In genomic region chr1:78673120-78673519, GRCh38 we compare ENCODE assay signal across 13 cellular contexts. TPM values are rescaled to one million over a fixed set of nuclear protein-coding genes. Genes with fewer than 3 reads are reported as not detected.
A peak's percentile ranks its signal among the peaks of the same experiment; 100 is the strongest.
DNase-seq lines count a peak whose midpoint lies in the region; ATAC-seq and TF ChIP-seq lines count a peak whose summit lies in the region.
"Had no signal": no experiment of that assay in that cellular context is flagged by ENCODE, and none has a peak within 500 bp of the region (broad histone marks: within the 10 kb centered on the region; RNA-seq: fewer than 3 reads in every experiment).

No MANE protein-coding gene starts in this region.

- TF ChIP-seq EP300 in transverse colon (IDR thresholded peaks at IDR 0.05; ENCODE audit: low read depth), result no peak

- CTCF ChIA-PET in activated naive CD4-positive, alpha-beta T cell treated with anti-CD3 and anti-CD28 coated beads for 36 hours (lab: Charles Lee), result interaction anchor here (1.1 to 7.8 kb wide), 6 partner anchors 23 to 527 kb away, joined by 3 to 88 read pairs (median 6); partner anchors contain the start of genes IFI44 and IFI44L

- intact Hi-C loops in activated naive CD4-positive, alpha-beta T cell treated with anti-CD3 and anti-CD28 coated beads for 36 hours (cut with micrococcal nuclease), result no loop called here
- intact Hi-C loops in transverse colon (cut with DNase I; ENCODE audit: low total_unique reads), result loop anchor here (5.0 kb wide), 1 partner anchor 56 kb away; no protein-coding TSS in a partner anchor

- H3K4me1 Mint-ChIP-seq in activated naive CD4-positive, alpha-beta T cell treated with anti-CD3 and anti-CD28 coated beads for 36 hours (ENCODE audit: low read depth), result peaks cover 11% of the 10 kb centered on the region
- H3K4me1 Mint-ChIP-seq in stimulated activated memory B cell treated with anti-CD40 and anti-IgM and Interleukin-4, amounts not matched to agents 10 μg/mL and 1 μg/mL and 100 μg/mL, for 72 hours, result no peaks in the 10 kb centered on the region
- H3K4me1 Mint-ChIP-seq: activated T-helper 17 cell treated with anti-CD3 and anti-CD28 coated beads, Interleukin-2, amount 50 U/mL, for 72 hours; B cell had no signal

- H3K9me3 Mint-ChIP-seq in activated naive CD4-positive, alpha-beta T cell treated with anti-CD3 and anti-CD28 coated beads for 36 hours, result no peaks in the 10 kb centered on the region
- H3K9me3 Mint-ChIP-seq in stimulated activated memory B cell treated with anti-CD40 and anti-IgM and Interleukin-4, amounts not matched to agents 10 μg/mL and 1 μg/mL and 100 μg/mL, for 72 hours, result no peaks in the 10 kb centered on the region
- H3K9me3 Mint-ChIP-seq: activated T-helper 17 cell treated with anti-CD3 and anti-CD28 coated beads, Interleukin-2, amount 50 U/mL, for 72 hours; IgD-negative memory B cell had no signal

- no peaks in the 10 kb centered on the region for H3K4me1 ChIP-seq in transverse colon

- TF ChIP-seq POLR2A in transverse colon (IDR thresholded peaks at IDR 0.05), result no peak

- in situ Hi-C loops in transverse colon (cut with MboI; ENCODE audit: low pct_ligation_motif_present in 1 of 4, low pct_unique_long_range_greater_than_20kb in 1 of 4, low sequenced_read_pairs in 3 of 4), result loop anchor here in 2 of 4 donors (10.0 kb wide), 3 partner anchors 48 to 538 kb away; partner anchors contain the start of gene IFI44L (in 1 of the 2)

- H3K4me3 ChIP-seq in transverse colon, result no peak overlapping the region

- no peaks in the 10 kb centered on the region for H3K27me3 Mint-ChIP-seq in activated naive CD4-positive, alpha-beta T cell treated with anti-CD3 and anti-CD28 coated beads for 36 hours (ENCODE audit: low read depth)
- no peaks in the 10 kb centered on the region for H3K27me3 Mint-ChIP-seq in stimulated activated memory B cell treated with anti-CD40 and anti-IgM and Interleukin-4, amounts not matched to agents 10 μg/mL and 1 μg/mL and 100 μg/mL, for 72 hours
- H3K27me3 Mint-ChIP-seq: activated T-helper 17 cell treated with anti-CD3 and anti-CD28 coated beads, Interleukin-2, amount 50 U/mL, for 72 hours; B cell; IgD-negative memory B cell had no signal

- no peak overlapping the region for H3K4me3 Mint-ChIP-seq in activated naive CD4-positive, alpha-beta T cell treated with anti-CD3 and anti-CD28 coated beads for 36 hours
- no peak overlapping the region for H3K4me3 Mint-ChIP-seq in stimulated activated memory B cell treated with anti-CD40 and anti-IgM and Interleukin-4, amounts not matched to agents 10 μg/mL and 1 μg/mL and 100 μg/mL, for 72 hours
- H3K4me3 Mint-ChIP-seq: activated T-helper 17 cell treated with anti-CD3 and anti-CD28 coated beads, Interleukin-2, amount 50 U/mL, for 72 hours; B cell; IgD-negative memory B cell had no signal

- no peaks in the 10 kb centered on the region for H3K27me3 ChIP-seq in transverse colon
- H3K27me3 ChIP-seq: brain microvascular endothelial cell had no signal

- 90% methylated on average over 5 of the region's 5 CpGs; no CpG with 5 or more reads in 1 of the 2 donors for WGBS in transverse colon (ENCODE audit: low coverage in 1 of 2), 2 donors

- no peak overlapping the region for H3K27ac ChIP-seq in transverse colon
- H3K27ac ChIP-seq: brain microvascular endothelial cell had no signal

- no peaks in the 10 kb centered on the region for H3K9me3 ChIP-seq in transverse colon

- DNase-seq in activated naive CD4-positive, alpha-beta T cell treated with anti-CD3 and anti-CD28 coated beads for 36 hours, result peak; percentile 42
- DNase-seq in activated naive CD4-positive, alpha-beta T cell treated with Interleukin-2 at 50 U/mL for 16 hours, result no peak
- DNase-seq in activated naive CD4-positive, alpha-beta T cell treated with anti-CD3 and anti-CD28 coated beads, Interleukin-2, amount 50 U/mL, for 16 hours, result peak; percentile 19
- DNase-seq in transverse colon (no peak), EL (no peak)
- no peak for DNase-seq in activated CD8-positive, alpha-beta memory T cell treated with anti-CD3 and anti-CD28 coated beads for 24 hours
- DNase-seq: brain microvascular endothelial cell, NCI-H2171 had no signal

- peak; percentile 51 for ATAC-seq in HG03354 (IDR thresholded peaks at IDR 0.05; ENCODE audit: poor library complexity, severe bottlenecking, unreplicated experiment)
- peak; percentile 9 for ATAC-seq in stimulated activated memory B cell treated with anti-CD40 and anti-IgM and Interleukin-4, amounts not matched to agents 10 μg/mL and 1 μg/mL and 100 μg/mL, for 72 hours
- ATAC-seq: activated T-helper 17 cell treated with anti-CD3 and anti-CD28 coated beads, Interleukin-2, amount 50 U/mL, for 72 hours had no signal

- no peak overlapping the region for H3K27ac Mint-ChIP-seq in activated naive CD4-positive, alpha-beta T cell treated with anti-CD3 and anti-CD28 coated beads for 36 hours
- H3K27ac Mint-ChIP-seq in stimulated activated memory B cell treated with anti-CD40 and anti-IgM and Interleukin-4, amounts not matched to agents 10 μg/mL and 1 μg/mL and 100 μg/mL, for 72 hours, result no peak overlapping the region
- H3K27ac Mint-ChIP-seq: activated T-helper 17 cell treated with anti-CD3 and anti-CD28 coated beads, Interleukin-2, amount 50 U/mL, for 72 hours; B cell; IgD-negative memory B cell had no signal

- no peaks in the 10 kb centered on the region for H3K36me3 ChIP-seq in transverse colon
- H3K36me3 ChIP-seq: brain microvascular endothelial cell had no signal

- no peaks in the 10 kb centered on the region for H3K36me3 Mint-ChIP-seq in activated naive CD4-positive, alpha-beta T cell treated with anti-CD3 and anti-CD28 coated beads for 36 hours (ENCODE audit: low read depth)
- H3K36me3 Mint-ChIP-seq in stimulated activated memory B cell treated with anti-CD40 and anti-IgM and Interleukin-4, amounts not matched to agents 10 μg/mL and 1 μg/mL and 100 μg/mL, for 72 hours, result no peaks in the 10 kb centered on the region
- H3K36me3 Mint-ChIP-seq: IgD-negative memory B cell had no signal

- TF ChIP-seq CTCF in transverse colon (IDR thresholded peaks at IDR 0.05), result no peak

RNA-seq across cellular contexts. Expression of gene IFI44, which starts 23.5 kb away (rescaled TPM):
- 10 to 100 TPM; 40.1 to 42.3 TPM for total RNA-seq in activated naive CD4-positive, alpha-beta T cell treated with anti-CD3 and anti-CD28 coated beads for 36 hours
- 1 to 10 TPM in 2 of 4 donors, not detected in 2; 5.9 to 9.7 TPM for total RNA-seq in transverse colon

RNA-seq across cellular contexts. Expression of gene IFI44L, which starts 52.9 kb away (rescaled TPM):
- total RNA-seq in activated naive CD4-positive, alpha-beta T cell treated with anti-CD3 and anti-CD28 coated beads for 36 hours, result 10 to 100 TPM; 79.2 to 79.7 TPM
- 1 to 10 TPM in 3 of 4 donors, not detected in 1; 1.8 to 5.5 (median 3.3) TPM for total RNA-seq in transverse colon

Comparison
In these comparisons a context has a peak if more than half of its experiments do, and no peak if none do; other contexts are left out.
1. DNase-seq: peak in activated naive CD4-positive, alpha-beta T cell treated with anti-CD3 and anti-CD28 coated beads for 36 hours (single experiment) and activated naive CD4-positive, alpha-beta T cell treated with anti-CD3 and anti-CD28 coated beads, Interleukin-2, amount 50 U/mL, for 16 hours (single experiment); none in activated naive CD4-positive, alpha-beta T cell treated with Interleukin-2 at 50 U/mL for 16 hours (single experiment), transverse colon (single experiment), EL (single experiment) and activated CD8-positive, alpha-beta memory T cell treated with anti-CD3 and anti-CD28 coated beads for 24 hours (single experiment).
2. RNA of gene IFI44L, which starts 52.9 kb away (total RNA-seq): 79.2 to 79.7 TPM in activated naive CD4-positive, alpha-beta T cell treated with anti-CD3 and anti-CD28 coated beads for 36 hours; 1.8 to 5.5 TPM in transverse colon; every median in the first group is over 10 times any median in the second.